In genomic region chr7:140605337-140605736, GRCh38 we compare ENCODE assay signal across 19 cellular contexts. TPM values are rescaled to one million over a fixed set of nuclear protein-coding genes. Genes with fewer than 3 reads are reported as not detected.
DNase-seq lines count a peak whose midpoint lies in the region; TF ChIP-seq lines count a peak whose summit lies in the region.
"Had no signal": no experiment of that assay in that cellular context is flagged by ENCODE, and none has a peak within 500 bp of the region (broad histone marks: within the 10 kb centered on the region; RNA-seq: fewer than 3 reads in every experiment).

No MANE protein-coding gene starts in this region.

- H3K27ac ChIP-seq in SJSA1: peak overlapping the region; percentile 98
- no peak overlapping the region for H3K27ac ChIP-seq in neural progenitor cell
- H3K27ac ChIP-seq in Peyer's patch: peak overlapping the region in 2 of 4 donors; percentile 6 to 67
- H3K27ac ChIP-seq in RWPE1: no peak overlapping the region
- H3K27ac ChIP-seq: dorsolateral prefrontal cortex had no signal

- peaks cover 19% of the 10 kb centered on the region for H3K36me3 Mint-ChIP-seq in neural progenitor cell

- H3K4me3 Mint-ChIP-seq in neural progenitor cell: no peak overlapping the region
- H3K4me3 Mint-ChIP-seq: T-helper 17 cell, type B pancreatic cell had no signal

- H3K27me3 Mint-ChIP-seq in neural progenitor cell (ENCODE audit: insufficient read depth, low read depth): peaks cover 5% of the 10 kb centered on the region
- H3K27me3 Mint-ChIP-seq: type B pancreatic cell had no signal

- H3K27me3 ChIP-seq in SJSA1 (replicated peaks) (no peaks in the 10 kb centered on the region), neural progenitor cell (no peaks in the 10 kb centered on the region), Peyer's patch (no peaks in the 10 kb centered on the region), BE2C (no peaks in the 10 kb centered on the region)
- H3K27me3 ChIP-seq: dorsolateral prefrontal cortex had no signal

- H3K36me3 ChIP-seq in SJSA1 (peaks cover 4% of the 10 kb centered on the region; the same call in 1 of the 2 replicates), neural progenitor cell (no peaks in the 10 kb centered on the region), Peyer's patch (no peaks in the 10 kb centered on the region), BE2C (no peaks in the 10 kb centered on the region)

- H3F3A ChIP-seq in neural progenitor cell (ENCODE audit: low read depth): no peaks in the 10 kb centered on the region

- H3K4me2 ChIP-seq in neural progenitor cell: no peak overlapping the region

- H3K9ac ChIP-seq in neural progenitor cell: no peak overlapping the region

- TF ChIP-seq CTCF in neural progenitor cell (IDR thresholded peaks at IDR 0.05) (peak; percentile 9), Peyer's patch (IDR thresholded peaks at IDR 0.05) (no peak), RWPE1 (conservative IDR thresholded peaks at IDR 0.05; ENCODE audit: low read depth) (no peak), BE2C (IDR thresholded peaks at IDR 0.05; ENCODE audit: low read depth, low read length) (no peak)

- H3K27ac Mint-ChIP-seq in neural progenitor cell: peak overlapping the region; percentile 11
- H3K27ac Mint-ChIP-seq: T-helper 17 cell, type B pancreatic cell had no signal

- no peaks in the 10 kb centered on the region for H3K9me3 Mint-ChIP-seq in neural progenitor cell
- H3K9me3 Mint-ChIP-seq: IgD-negative memory B cell had no signal

- DNase-seq in EL (peak; percentile 64), SJSA1 (ENCODE audit: low read depth in 1 of 2, low spot score in 2 of 2) (peak in 1 of 2 experiments; percentile 75), fibroblast of gingiva (ENCODE audit: low read depth) (peak; percentile 70), neural progenitor cell (ENCODE audit: low spot score) (peak; percentile 41), HuH-7.5 (ENCODE audit: low spot score) (no peak), Peyer's patch (no peak), RWPE1 (ENCODE audit: low spot score) (no peak), BE2C (no peak)
- DNase-seq: activated CD4-positive, alpha-beta T cell treated with anti-CD3 and anti-CD28 coated beads, Interleukin-2, amount 50 U/mL, for 48 hours; C1 segment of cervical spinal cord; DMS79 treated with DMSO at 0.1 percent for 48 hours; dorsolateral prefrontal cortex; kidney; NCI-H1105 treated with DMSO at 0.1 percent for 48 hours; NCI-H446 treated with DMSO at 0.1 percent for 48 hours; OCI-M1; T-helper 17 cell had no signal

- peaks cover 61% of the 10 kb centered on the region for H3K4me1 ChIP-seq in SJSA1 (replicated peaks)
- H3K4me1 ChIP-seq in neural progenitor cell: no peaks in the 10 kb centered on the region
- no peaks in the 10 kb centered on the region for H3K4me1 ChIP-seq in Peyer's patch
- no peaks in the 10 kb centered on the region for H3K4me1 ChIP-seq in BE2C

- CTCF ChIA-PET in RWPE1 (lab: Yijun Ruan, JAX): interaction anchor here (0.6 kb wide), 1 partner anchor 24 kb away, joined by 5 read pairs; no protein-coding TSS in a partner anchor

- H3K9me3 ChIP-seq in SJSA1 (replicated peaks) (no peaks in the 10 kb centered on the region), neural progenitor cell (ENCODE audit: low read depth) (no peaks in the 10 kb centered on the region), Peyer's patch (no peaks in the 10 kb centered on the region), BE2C (no peaks in the 10 kb centered on the region)

- no peaks in the 10 kb centered on the region for H4K20me1 ChIP-seq in neural progenitor cell (ENCODE audit: low read depth)

- POLR2A ChIA-PET in RWPE1 (lab: Yijun Ruan, JAX; ENCODE audit: low non-redundant PET): no interaction called here

- TF ChIP-seq POLR2A in Peyer's patch (IDR thresholded peaks at IDR 0.05): no peak

- peaks cover 6% of the 10 kb centered on the region for H3K4me1 Mint-ChIP-seq in neural progenitor cell

- no peak overlapping the region for H3K4me3 ChIP-seq in SJSA1
- no peak overlapping the region for H3K4me3 ChIP-seq in neural progenitor cell
- H3K4me3 ChIP-seq in Peyer's patch: no peak overlapping the region
- H3K4me3 ChIP-seq in BE2C (ENCODE audit: low read depth, low read length): no peak overlapping the region
- H3K4me3 ChIP-seq: dorsolateral prefrontal cortex had no signal

- no peak overlapping the region for H2AFZ ChIP-seq in neural progenitor cell (replicated peaks)

- H3K79me2 ChIP-seq in neural progenitor cell (ENCODE audit: low read depth): no peaks in the 10 kb centered on the region

RNA-seq across cellular contexts. Expression of gene DENND2A, which starts 35.3 kb away (rescaled TPM):
- total RNA-seq in SJSA1 (2014; rRNA removed; shearing (Covaris generic)): 10.2 and 30.0 TPM in 2 replicates
- 23.7 and 27.0 TPM in 2 replicates for total RNA-seq in neural progenitor cell (ENCODE audit: low replicate concordance)
- total RNA-seq in Peyer's patch: 10 to 100 TPM in 2 of 4 donors, 1 to 10 TPM in 2; 1.6 to 44.6 (median 8.3) TPM
- 1.8 TPM for polyA plus RNA-seq in BE2C (2012; ENCODE audit: insufficient read depth, insufficient read length, low read depth)
- total RNA-seq: T-helper 17 cell had no signal
- polyA plus RNA-seq: IgD-negative memory B cell had no signal

Comparison
In these comparisons a context has a peak if more than half of its experiments do, and no peak if none do; other contexts are left out.
1. DNase-seq: peak in EL (single experiment), fibroblast of gingiva (single experiment) and neural progenitor cell (single experiment); none in HuH-7.5 (single experiment), Peyer's patch (0 of 3), RWPE1 (single experiment) and BE2C (single experiment).